8 cellular contexts compared by ENCODE assay signal in genomic region chr9:91978739-91979414, GRCh38. TPM values are rescaled to one million over a fixed set of nuclear protein-coding genes. Genes with fewer than 3 reads are reported as not detected.
A peak's percentile ranks its signal among the peaks of the same experiment; 100 is the strongest.
DNase-seq lines count a peak whose midpoint lies in the region; ATAC-seq and TF ChIP-seq lines count a peak whose summit lies in the region.

No MANE protein-coding gene starts in this region.

- peaks cover 0 to 2% of the 10 kb centered on the region in 2 donors for H3K9me3 Mint-ChIP-seq in natural killer cell

- intact Hi-C loops in A673 (cut with micrococcal nuclease; ENCODE audit: unreplicated experiment), result loop anchor here (1.0 kb wide), 1 partner anchor 204 kb away; no protein-coding TSS in a partner anchor
- intact Hi-C loops in right cardiac atrium (cut with DNase I), result no loop called here
- intact Hi-C loops in natural killer cell (cut with micrococcal nuclease), result no loop called here

- DNase-seq in A673 (ENCODE audit: low spot score), result peak; percentile 60
- peak; percentile 79 for DNase-seq in H4 (ENCODE audit: low spot score)
- peak; percentile 71 for DNase-seq in RWPE1 (ENCODE audit: low spot score)
- no peak for DNase-seq in right cardiac atrium
- no peak for DNase-seq in NCI-H446 treated with DMSO at 0.1 percent for 48 hours (lab: John Stamatoyannopoulos, UW)
- DNase-seq in NCI-H187 treated with DMSO at 0.1 percent for 48 hours (lab: John Stamatoyannopoulos, UW), result no peak
- DNase-seq in natural killer cell, result no peak
- DNase-seq in NCI-H1105 treated with DMSO at 0.1 percent for 48 hours (lab: John Stamatoyannopoulos, UW), result no peak

- CTCF ChIA-PET in A673 (lab: Charles Lee) (interaction anchor here (0.6 to 1.6 kb wide), 2 partner anchors 205 to 221 kb away, joined by 3 to 6 read pairs; no protein-coding TSS in a partner anchor), RWPE1 (lab: Yijun Ruan, JAX) (interaction anchor here (0.6 to 1.0 kb wide), 2 partner anchors 25 to 59 kb away, joined by 4 to 5 read pairs; no protein-coding TSS in a partner anchor)

- WGBS in right cardiac atrium, result 48% methylated on average over 6 of the region's 6 CpGs

- no TSS peak for BruUV-seq in A673 (replicated peaks; lab: Mats Ljungman, UMichigan)

- peaks cover 0 to 8% of the 10 kb centered on the region in 2 donors for H3K27me3 Mint-ChIP-seq in natural killer cell (ENCODE audit: low read depth in 2 of 2)

- no peaks in the 10 kb centered on the region for H3K4me1 Mint-ChIP-seq in natural killer cell

- POLR2A ChIA-PET in A673 (lab: Charles Lee; ENCODE audit: low non-redundant PET), result no interaction called here
- POLR2A ChIA-PET in RWPE1 (lab: Yijun Ruan, JAX; ENCODE audit: low non-redundant PET), result no interaction called here

- no peaks in the 10 kb centered on the region for H3K36me3 ChIP-seq in A673 (ENCODE audit: insufficient read depth, low read length, poor library complexity, severe bottlenecking)

- no peaks in the 10 kb centered on the region for H3K27me3 ChIP-seq in A673 (replicated peaks; ENCODE audit: insufficient read depth, low read depth, low read length, poor library complexity)
- H3K27me3 ChIP-seq in right cardiac atrium (ENCODE audit: control insufficient read depth, insufficient read depth), result no peaks in the 10 kb centered on the region

- H3K27ac ChIP-seq in A673 (ENCODE audit: low read depth, low read length, poor library complexity, severe bottlenecking) (no peak overlapping the region), RWPE1 (no peak overlapping the region), right cardiac atrium (ENCODE audit: low read length) (no peak overlapping the region)

- H3K27ac Mint-ChIP-seq in natural killer cell, result no peak overlapping the region

- H3K9me3 ChIP-seq in A673 (ENCODE audit: low read depth, low read length, poor library complexity, severe bottlenecking), result no peaks in the 10 kb centered on the region
- no peaks in the 10 kb centered on the region for H3K9me3 ChIP-seq in right cardiac atrium (ENCODE audit: control insufficient read depth, low read length)

- peak; percentile 29 to 57 for ATAC-seq in right cardiac atrium
- no peak for ATAC-seq in natural killer cell

- no peaks in the 10 kb centered on the region for H3K36me3 Mint-ChIP-seq in natural killer cell

- TF ChIP-seq CTCF in A673 (conservative IDR thresholded peaks at IDR 0.05; ENCODE audit: low read depth, low read length), result peak; percentile 55
- no peak for TF ChIP-seq CTCF in RWPE1 (conservative IDR thresholded peaks at IDR 0.05; ENCODE audit: low read depth)
- TF ChIP-seq CTCF in natural killer cell (IDR thresholded peaks at IDR 0.05), result no peak

- H3K4me3 Mint-ChIP-seq in natural killer cell, result no peak overlapping the region

- H3K4me1 ChIP-seq in A673 (ENCODE audit: insufficient read depth, low read length, poor library complexity, severe bottlenecking) (no peaks in the 10 kb centered on the region), right cardiac atrium (ENCODE audit: control insufficient read depth, insufficient read depth, low read length) (no peaks in the 10 kb centered on the region)

- H3K4me3 ChIP-seq in A673 (ENCODE audit: low read depth, low read length, poor library complexity, severe bottlenecking) (no peak overlapping the region), right cardiac atrium (ENCODE audit: low read length) (no peak overlapping the region)

RNA-seq across cellular contexts. Expression of gene ROR2, which starts 28.8 kb away (rescaled TPM):
- total RNA-seq in A673 (2021), result 12.3 and 17.8 TPM in 2 replicates
- 1.5 and 1.8 TPM in 2 replicates for total RNA-seq in H4 (2014; rRNA removed; shearing (Covaris generic))
- total RNA-seq in right cardiac atrium, result 10 to 100 TPM; 33.7 to 38.9 (median 36.0) TPM
- 20.1 TPM for polyA plus RNA-seq in right cardiac atrium
- total RNA-seq in natural killer cell, result 1 to 10 TPM in 1 of 3 donors, not detected in 2; 1.7 TPM

Comparison
In these comparisons a context has a peak if more than half of its experiments do, and no peak if none do; other contexts are left out.
1. DNase-seq: peak in A673 (single experiment), H4 (single experiment) and RWPE1 (single experiment); none in right cardiac atrium (0 of 3), NCI-H446 treated with DMSO at 0.1 percent for 48 hours (single experiment), NCI-H187 treated with DMSO at 0.1 percent for 48 hours (single experiment), natural killer cell (single experiment) and NCI-H1105 treated with DMSO at 0.1 percent for 48 hours (single experiment).
2. ATAC-seq: peak in right cardiac atrium (2 of 2); none in natural killer cell (0 of 3).